In the genomic region with DNA sequence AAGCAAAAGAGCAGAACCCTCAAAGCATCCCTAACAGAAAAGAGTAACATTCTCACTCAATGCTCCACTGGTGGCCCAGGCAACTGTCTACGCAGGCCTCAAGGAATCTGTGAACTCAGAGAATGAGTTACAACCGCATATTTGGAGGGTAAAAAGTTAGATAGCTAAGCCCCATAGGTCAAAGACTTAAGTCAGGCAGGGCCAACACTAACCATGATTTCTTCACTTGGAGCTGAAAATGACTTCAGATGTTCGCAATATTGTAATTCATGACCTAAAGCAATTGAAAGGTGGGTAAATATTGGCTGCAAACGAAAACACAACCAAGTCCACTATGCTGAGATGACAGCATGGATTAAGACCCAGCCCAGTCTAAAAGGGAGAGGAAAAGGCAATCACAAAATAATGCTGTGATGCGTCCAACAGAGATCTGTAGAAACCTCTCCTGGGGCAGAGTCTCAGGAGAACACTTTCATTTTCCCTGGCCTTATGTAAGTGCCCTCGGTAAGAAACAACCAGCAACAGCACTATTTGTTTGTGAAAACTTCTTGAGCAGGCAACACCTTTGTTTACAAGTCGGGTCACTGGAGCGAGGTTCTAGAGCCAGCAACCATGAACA, we compare ENCODE assay signal across 12 cellular contexts.
A peak's percentile ranks its signal among the peaks of the same experiment; 100 is the strongest.
DNase-seq lines count a peak whose midpoint lies in the region; ATAC-seq and TF ChIP-seq lines count a peak whose summit lies in the region.
"Had no signal": no experiment of that assay in that cellular context is flagged by ENCODE, and none has a peak within 500 bp of the region (broad histone marks: within the 10 kb centered on the region; RNA-seq: fewer than 3 reads in every experiment).

No MANE protein-coding gene starts in this region.

- H3K4me1 ChIP-seq in breast epithelium (peaks cover 5 to 28% of the 10 kb centered on the region in 2 donors), right cardiac atrium (ENCODE audit: control insufficient read depth, insufficient read depth, low read length) (peaks cover 10% of the 10 kb centered on the region), ovary (ENCODE audit: insufficient read depth) (peaks cover 45% of the 10 kb centered on the region), upper lobe of right lung (peaks cover 30% of the 10 kb centered on the region)

- TF ChIP-seq CTCF in breast epithelium (IDR thresholded peaks at IDR 0.05) (no peak), ovary (IDR thresholded peaks at IDR 0.05) (no peak), upper lobe of right lung (IDR thresholded peaks at IDR 0.05) (no peak)

- DNase-seq in breast epithelium (ENCODE audit: low spot score in 2 of 2) (no peak), right cardiac atrium (no peak), ovary (no peak), upper lobe of right lung (no peak), COLO668 (lab: John Stamatoyannopoulos, UW; ENCODE audit: unreplicated experiment) (no peak), activated gamma-delta T cell (lab: John Stamatoyannopoulos, UW) (no peak), SHP77 treated with DMSO at 0.1 percent for 48 hours (lab: John Stamatoyannopoulos, UW) (no peak)
- DNase-seq: activated CD4-positive, alpha-beta T cell treated with anti-CD3 and anti-CD28 coated beads, Interleukin-2, amount 10 ng/mL, durations not matched to agents 24 days and 14 days; CD8-positive, alpha-beta T cell; stimulated activated naive CD4-positive, alpha-beta T cell had no signal

- no peak for TF ChIP-seq EP300 in ovary (IDR thresholded peaks at IDR 0.05)

- ATAC-seq in right cardiac atrium (peak in 1 of 2 donors; percentile 16), upper lobe of right lung (no peak), HG02763 (IDR thresholded peaks at IDR 0.05; ENCODE audit: unreplicated experiment) (no peak)
- ATAC-seq: CD8-positive, alpha-beta T cell had no signal

- H3K4me3 ChIP-seq in breast epithelium (peak overlapping the region in 2 of 3 donors; percentile 24 to 29), right cardiac atrium (ENCODE audit: low read length) (no peak overlapping the region), ovary (no peak overlapping the region), upper lobe of right lung (peak overlapping the region; percentile 4)

- TF ChIP-seq POLR2A in breast epithelium (IDR thresholded peaks at IDR 0.05) (no peak), ovary (IDR thresholded peaks at IDR 0.05) (no peak)

- no peaks in the 10 kb centered on the region for H3K27me3 ChIP-seq in breast epithelium
- no peaks in the 10 kb centered on the region for H3K27me3 ChIP-seq in right cardiac atrium (ENCODE audit: control insufficient read depth, insufficient read depth)
- no peaks in the 10 kb centered on the region for H3K27me3 ChIP-seq in ovary
- H3K27me3 ChIP-seq in upper lobe of right lung, result no peaks in the 10 kb centered on the region

- 69% methylated on average over 8 of the region's 8 CpGs for WGBS in right cardiac atrium
- WGBS in ovary, 3 donors, result 51 to 59% (median 52%) methylated on average over 8 of the region's 8 CpGs

- H3K27ac ChIP-seq in breast epithelium (peak overlapping the region; percentile 83 to 85), right cardiac atrium (ENCODE audit: low read length) (peak overlapping the region; percentile 23), ovary (peak overlapping the region; percentile 54 to 75), upper lobe of right lung (peak overlapping the region; percentile 73)
- H3K27ac ChIP-seq: KMS-11 had no signal

- intact Hi-C loops in breast epithelium (cut with DNase I; ENCODE audit: low total_unique reads) (no loop called here), right cardiac atrium (cut with DNase I) (no loop called here), ovary (cut with DNase I) (loop anchor here in 1 of 4 donors (10.0 kb wide), 1 partner anchor 81 kb away; no protein-coding TSS in a partner anchor), upper lobe of right lung (cut with DNase I) (no loop called here)

- H3K9me3 ChIP-seq in breast epithelium, result no peaks in the 10 kb centered on the region
- no peaks in the 10 kb centered on the region for H3K9me3 ChIP-seq in right cardiac atrium (ENCODE audit: control insufficient read depth, low read length)
- H3K9me3 ChIP-seq in ovary, result no peaks in the 10 kb centered on the region
- H3K9me3 ChIP-seq in upper lobe of right lung, result no peaks in the 10 kb centered on the region

- peaks cover 4% of the 10 kb centered on the region for H3K36me3 ChIP-seq in breast epithelium
- no peaks in the 10 kb centered on the region for H3K36me3 ChIP-seq in ovary
- H3K36me3 ChIP-seq in upper lobe of right lung, result peaks cover 14% of the 10 kb centered on the region

Comparison
In these comparisons a context has a peak if more than half of its experiments do, and no peak if none do; other contexts are left out.
1. H3K27ac ChIP-seq: peak in every context shown above with its lines; median percentile 84 in breast epithelium; 73 in upper lobe of right lung; 64 in ovary; 23 in right cardiac atrium.
2. H3K4me3 ChIP-seq: peak in breast epithelium (2 of 3) and upper lobe of right lung (single experiment); none in right cardiac atrium (single experiment) and ovary (single experiment).